In the genomic region with DNA sequence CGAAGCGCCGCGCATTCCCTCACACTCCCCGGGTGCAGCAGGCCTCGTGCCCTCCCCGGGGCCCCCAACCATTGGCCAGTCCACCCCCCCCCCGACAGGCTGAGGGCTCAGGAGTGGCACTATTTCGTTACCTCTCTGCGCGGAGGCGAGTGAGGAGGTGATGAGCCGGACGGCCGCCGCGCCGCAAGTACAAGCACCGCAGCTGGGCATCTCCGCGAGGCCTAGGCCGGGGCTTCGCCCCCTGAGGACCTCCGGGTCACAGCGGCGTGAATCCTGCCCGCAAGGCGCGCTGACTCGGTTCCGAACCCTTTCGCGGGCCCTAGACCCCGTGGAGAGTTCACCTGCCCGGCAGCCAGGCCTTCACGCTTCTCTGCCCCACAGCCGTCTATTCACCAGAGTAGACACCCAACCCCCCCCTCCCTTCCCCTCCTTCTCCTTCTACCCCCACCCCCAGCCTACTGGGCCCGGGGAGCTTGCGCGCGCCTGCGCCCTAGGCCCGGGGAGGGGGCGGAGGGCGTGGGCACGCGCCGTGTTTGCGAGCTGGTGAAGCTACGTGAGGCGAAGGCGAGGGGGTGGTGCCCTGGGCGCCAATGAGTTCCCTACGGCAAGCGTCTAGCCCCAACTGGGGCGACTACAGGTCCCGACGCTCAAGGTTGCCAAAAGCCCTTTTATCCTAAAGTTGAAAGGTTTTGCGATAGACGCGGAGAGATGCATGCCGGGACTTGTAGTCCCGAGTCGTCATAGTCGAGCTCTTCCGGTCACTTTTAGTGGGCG, we compare ENCODE assay signal across 1 cellular context.
TF ChIP-seq lines count a peak whose summit lies in the region.

A gene (minus strand): TSS at position 399 of the 774 bp plus-strand sequence. CDS start 189 bp downstream, at position 210.

TF ChIP-seq in HepG2, 621 proteins besides CTCF, POLR2A, EP300 and RAD21 (continued from another document and continues in another):
- TF ChIP-seq, protein P1, sequence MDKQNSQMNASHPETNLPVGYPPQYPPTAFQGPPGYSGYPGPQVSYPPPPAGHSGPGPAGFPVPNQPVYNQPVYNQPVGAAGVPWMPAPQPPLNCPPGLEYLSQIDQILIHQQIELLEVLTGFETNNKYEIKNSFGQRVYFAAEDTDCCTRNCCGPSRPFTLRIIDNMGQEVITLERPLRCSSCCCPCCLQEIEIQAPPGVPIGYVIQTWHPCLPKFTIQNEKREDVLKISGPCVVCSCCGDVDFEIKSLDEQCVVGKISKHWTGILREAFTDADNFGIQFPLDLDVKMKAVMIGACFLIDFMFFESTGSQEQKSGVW (CRISPR knock-in tag; IDR thresholded peaks at IDR 0.05; ENCODE audit: borderline replicate concordance): no peak
- TF ChIP-seq RCOR2 (CRISPR knock-in tag; IDR thresholded peaks at IDR 0.05) (no peak), MBD4 (IDR thresholded peaks at IDR 0.05; ENCODE audit: borderline replicate concordance, low read length) (no peak), ZNF850 (CRISPR knock-in tag; conservative IDR thresholded peaks at IDR 0.05) (no peak), HOXA3 (CRISPR knock-in tag; IDR thresholded peaks at IDR 0.05) (peak; percentile 53; the same call in 1 of the 2 replicates), RFX5 (IDR thresholded peaks at IDR 0.05; ENCODE audit: low read depth, low read length) (0 out of 2 replicates have a peak, but pooled peaks have one; percentile 10), XBP1 (CRISPR knock-in tag; IDR thresholded peaks at IDR 0.05) (no peak), CBX1 (IDR thresholded peaks at IDR 0.05; ENCODE audit: low read depth) (no peak), ZNF263 (CRISPR knock-in tag; IDR thresholded peaks at IDR 0.05) (0 out of 2 replicates have a peak, but pooled peaks have one; percentile 9), SATB2 (CRISPR knock-in tag; IDR thresholded peaks at IDR 0.05) (0 out of 2 replicates have a peak, but pooled peaks have one; percentile 21), GTF2F1 (IDR thresholded peaks at IDR 0.05; ENCODE audit: low read length) (no peak), MAFG (CRISPR knock-in tag; IDR thresholded peaks at IDR 0.05) (no peak), GATA4 (IDR thresholded peaks at IDR 0.05; ENCODE audit: borderline replicate concordance, low read depth) (peak; percentile 33; the same call in 1 of the 2 replicates), HNRNPUL1 (IDR thresholded peaks at IDR 0.05; ENCODE audit: low read depth, low read length) (no peak), MYNN (CRISPR knock-in tag; IDR thresholded peaks at IDR 0.05; ENCODE audit: low read depth) (no peak), ZNF33B (CRISPR knock-in tag; IDR thresholded peaks at IDR 0.05) (no peak)
- TF ChIP-seq, protein P2, sequence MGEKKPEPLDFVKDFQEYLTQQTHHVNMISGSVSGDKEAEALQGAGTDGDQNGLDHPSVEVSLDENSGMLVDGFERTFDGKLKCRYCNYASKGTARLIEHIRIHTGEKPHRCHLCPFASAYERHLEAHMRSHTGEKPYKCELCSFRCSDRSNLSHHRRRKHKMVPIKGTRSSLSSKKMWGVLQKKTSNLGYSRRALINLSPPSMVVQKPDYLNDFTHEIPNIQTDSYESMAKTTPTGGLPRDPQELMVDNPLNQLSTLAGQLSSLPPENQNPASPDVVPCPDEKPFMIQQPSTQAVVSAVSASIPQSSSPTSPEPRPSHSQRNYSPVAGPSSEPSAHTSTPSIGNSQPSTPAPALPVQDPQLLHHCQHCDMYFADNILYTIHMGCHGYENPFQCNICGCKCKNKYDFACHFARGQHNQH (CRISPR knock-in tag; IDR thresholded peaks at IDR 0.05): peak; percentile 43; the same call in 1 of the 2 replicates
- TF ChIP-seq, protein P3, sequence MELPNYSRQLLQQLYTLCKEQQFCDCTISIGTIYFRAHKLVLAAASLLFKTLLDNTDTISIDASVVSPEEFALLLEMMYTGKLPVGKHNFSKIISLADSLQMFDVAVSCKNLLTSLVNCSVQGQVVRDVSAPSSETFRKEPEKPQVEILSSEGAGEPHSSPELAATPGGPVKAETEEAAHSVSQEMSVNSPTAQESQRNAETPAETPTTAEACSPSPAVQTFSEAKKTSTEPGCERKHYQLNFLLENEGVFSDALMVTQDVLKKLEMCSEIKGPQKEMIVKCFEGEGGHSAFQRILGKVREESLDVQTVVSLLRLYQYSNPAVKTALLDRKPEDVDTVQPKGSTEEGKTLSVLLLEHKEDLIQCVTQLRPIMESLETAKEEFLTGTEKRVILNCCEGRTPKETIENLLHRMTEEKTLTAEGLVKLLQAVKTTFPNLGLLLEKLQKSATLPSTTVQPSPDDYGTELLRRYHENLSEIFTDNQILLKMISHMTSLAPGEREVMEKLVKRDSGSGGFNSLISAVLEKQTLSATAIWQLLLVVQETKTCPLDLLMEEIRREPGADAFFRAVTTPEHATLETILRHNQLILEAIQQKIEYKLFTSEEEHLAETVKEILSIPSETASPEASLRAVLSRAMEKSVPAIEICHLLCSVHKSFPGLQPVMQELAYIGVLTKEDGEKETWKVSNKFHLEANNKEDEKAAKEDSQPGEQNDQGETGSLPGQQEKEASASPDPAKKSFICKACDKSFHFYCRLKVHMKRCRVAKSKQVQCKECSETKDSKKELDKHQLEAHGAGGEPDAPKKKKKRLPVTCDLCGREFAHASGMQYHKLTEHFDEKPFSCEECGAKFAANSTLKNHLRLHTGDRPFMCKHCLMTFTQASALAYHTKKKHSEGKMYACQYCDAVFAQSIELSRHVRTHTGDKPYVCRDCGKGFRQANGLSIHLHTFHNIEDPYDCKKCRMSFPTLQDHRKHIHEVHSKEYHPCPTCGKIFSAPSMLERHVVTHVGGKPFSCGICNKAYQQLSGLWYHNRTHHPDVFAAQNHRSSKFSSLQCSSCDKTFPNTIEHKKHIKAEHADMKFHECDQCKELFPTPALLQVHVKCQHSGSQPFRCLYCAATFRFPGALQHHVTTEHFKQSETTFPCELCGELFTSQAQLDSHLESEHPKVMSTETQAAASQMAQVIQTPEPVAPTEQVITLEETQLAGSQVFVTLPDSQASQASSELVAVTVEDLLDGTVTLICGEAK (IDR thresholded peaks at IDR 0.05): no peak
- TF ChIP-seq, protein P3 (CRISPR knock-in tag; IDR thresholded peaks at IDR 0.05): peak; percentile 83
- TF ChIP-seq, protein P4, sequence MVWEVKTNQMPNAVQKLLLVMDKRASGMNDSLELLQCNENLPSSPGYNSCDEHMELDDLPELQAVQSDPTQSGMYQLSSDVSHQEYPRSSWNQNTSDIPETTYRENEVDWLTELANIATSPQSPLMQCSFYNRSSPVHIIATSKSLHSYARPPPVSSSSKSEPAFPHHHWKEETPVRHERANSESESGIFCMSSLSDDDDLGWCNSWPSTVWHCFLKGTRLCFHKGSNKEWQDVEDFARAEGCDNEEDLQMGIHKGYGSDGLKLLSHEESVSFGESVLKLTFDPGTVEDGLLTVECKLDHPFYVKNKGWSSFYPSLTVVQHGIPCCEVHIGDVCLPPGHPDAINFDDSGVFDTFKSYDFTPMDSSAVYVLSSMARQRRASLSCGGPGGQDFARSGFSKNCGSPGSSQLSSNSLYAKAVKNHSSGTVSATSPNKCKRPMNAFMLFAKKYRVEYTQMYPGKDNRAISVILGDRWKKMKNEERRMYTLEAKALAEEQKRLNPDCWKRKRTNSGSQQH (CRISPR knock-in tag; IDR thresholded peaks at IDR 0.05; ENCODE audit: low read depth): no peak
- TF ChIP-seq, protein P5, sequence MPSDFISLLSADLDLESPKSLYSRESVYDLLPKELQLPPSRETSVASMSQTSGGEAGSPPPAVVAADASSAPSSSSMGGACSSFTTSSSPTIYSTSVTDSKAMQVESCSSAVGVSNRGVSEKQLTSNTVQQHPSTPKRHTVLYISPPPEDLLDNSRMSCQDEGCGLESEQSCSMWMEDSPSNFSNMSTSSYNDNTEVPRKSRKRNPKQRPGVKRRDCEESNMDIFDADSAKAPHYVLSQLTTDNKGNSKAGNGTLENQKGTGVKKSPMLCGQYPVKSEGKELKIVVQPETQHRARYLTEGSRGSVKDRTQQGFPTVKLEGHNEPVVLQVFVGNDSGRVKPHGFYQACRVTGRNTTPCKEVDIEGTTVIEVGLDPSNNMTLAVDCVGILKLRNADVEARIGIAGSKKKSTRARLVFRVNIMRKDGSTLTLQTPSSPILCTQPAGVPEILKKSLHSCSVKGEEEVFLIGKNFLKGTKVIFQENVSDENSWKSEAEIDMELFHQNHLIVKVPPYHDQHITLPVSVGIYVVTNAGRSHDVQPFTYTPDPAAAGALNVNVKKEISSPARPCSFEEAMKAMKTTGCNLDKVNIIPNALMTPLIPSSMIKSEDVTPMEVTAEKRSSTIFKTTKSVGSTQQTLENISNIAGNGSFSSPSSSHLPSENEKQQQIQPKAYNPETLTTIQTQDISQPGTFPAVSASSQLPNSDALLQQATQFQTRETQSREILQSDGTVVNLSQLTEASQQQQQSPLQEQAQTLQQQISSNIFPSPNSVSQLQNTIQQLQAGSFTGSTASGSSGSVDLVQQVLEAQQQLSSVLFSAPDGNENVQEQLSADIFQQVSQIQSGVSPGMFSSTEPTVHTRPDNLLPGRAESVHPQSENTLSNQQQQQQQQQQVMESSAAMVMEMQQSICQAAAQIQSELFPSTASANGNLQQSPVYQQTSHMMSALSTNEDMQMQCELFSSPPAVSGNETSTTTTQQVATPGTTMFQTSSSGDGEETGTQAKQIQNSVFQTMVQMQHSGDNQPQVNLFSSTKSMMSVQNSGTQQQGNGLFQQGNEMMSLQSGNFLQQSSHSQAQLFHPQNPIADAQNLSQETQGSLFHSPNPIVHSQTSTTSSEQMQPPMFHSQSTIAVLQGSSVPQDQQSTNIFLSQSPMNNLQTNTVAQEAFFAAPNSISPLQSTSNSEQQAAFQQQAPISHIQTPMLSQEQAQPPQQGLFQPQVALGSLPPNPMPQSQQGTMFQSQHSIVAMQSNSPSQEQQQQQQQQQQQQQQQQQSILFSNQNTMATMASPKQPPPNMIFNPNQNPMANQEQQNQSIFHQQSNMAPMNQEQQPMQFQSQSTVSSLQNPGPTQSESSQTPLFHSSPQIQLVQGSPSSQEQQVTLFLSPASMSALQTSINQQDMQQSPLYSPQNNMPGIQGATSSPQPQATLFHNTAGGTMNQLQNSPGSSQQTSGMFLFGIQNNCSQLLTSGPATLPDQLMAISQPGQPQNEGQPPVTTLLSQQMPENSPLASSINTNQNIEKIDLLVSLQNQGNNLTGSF (CRISPR knock-in tag; IDR thresholded peaks at IDR 0.05): 0 out of 2 replicates have a peak, but pooled peaks have one; percentile 27
- TF ChIP-seq, protein P6, sequence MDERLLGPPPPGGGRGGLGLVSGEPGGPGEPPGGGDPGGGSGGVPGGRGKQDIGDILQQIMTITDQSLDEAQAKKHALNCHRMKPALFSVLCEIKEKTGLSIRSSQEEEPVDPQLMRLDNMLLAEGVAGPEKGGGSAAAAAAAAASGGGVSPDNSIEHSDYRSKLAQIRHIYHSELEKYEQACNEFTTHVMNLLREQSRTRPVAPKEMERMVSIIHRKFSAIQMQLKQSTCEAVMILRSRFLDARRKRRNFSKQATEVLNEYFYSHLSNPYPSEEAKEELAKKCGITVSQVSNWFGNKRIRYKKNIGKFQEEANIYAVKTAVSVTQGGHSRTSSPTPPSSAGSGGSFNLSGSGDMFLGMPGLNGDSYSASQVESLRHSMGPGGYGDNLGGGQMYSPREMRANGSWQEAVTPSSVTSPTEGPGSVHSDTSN (CRISPR knock-in tag; IDR thresholded peaks at IDR 0.05): no peak
- TF ChIP-seq, protein P7, sequence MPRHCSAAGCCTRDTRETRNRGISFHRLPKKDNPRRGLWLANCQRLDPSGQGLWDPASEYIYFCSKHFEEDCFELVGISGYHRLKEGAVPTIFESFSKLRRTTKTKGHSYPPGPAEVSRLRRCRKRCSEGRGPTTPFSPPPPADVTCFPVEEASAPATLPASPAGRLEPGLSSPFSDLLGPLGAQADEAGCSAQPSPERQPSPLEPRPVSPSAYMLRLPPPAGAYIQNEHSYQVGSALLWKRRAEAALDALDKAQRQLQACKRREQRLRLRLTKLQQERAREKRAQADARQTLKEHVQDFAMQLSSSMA (CRISPR knock-in tag; IDR thresholded peaks at IDR 0.05): no peak
- TF ChIP-seq, protein P8, sequence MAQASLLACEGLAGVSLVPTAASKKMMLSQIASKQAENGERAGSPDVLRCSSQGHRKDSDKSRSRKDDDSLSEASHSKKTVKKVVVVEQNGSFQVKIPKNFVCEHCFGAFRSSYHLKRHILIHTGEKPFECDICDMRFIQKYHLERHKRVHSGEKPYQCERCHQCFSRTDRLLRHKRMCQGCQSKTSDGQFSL (CRISPR knock-in tag; IDR thresholded peaks at IDR 0.05): peak; percentile 89
